Comparison of ENCODE assay signal across 1 cellular context in the genomic region with DNA sequence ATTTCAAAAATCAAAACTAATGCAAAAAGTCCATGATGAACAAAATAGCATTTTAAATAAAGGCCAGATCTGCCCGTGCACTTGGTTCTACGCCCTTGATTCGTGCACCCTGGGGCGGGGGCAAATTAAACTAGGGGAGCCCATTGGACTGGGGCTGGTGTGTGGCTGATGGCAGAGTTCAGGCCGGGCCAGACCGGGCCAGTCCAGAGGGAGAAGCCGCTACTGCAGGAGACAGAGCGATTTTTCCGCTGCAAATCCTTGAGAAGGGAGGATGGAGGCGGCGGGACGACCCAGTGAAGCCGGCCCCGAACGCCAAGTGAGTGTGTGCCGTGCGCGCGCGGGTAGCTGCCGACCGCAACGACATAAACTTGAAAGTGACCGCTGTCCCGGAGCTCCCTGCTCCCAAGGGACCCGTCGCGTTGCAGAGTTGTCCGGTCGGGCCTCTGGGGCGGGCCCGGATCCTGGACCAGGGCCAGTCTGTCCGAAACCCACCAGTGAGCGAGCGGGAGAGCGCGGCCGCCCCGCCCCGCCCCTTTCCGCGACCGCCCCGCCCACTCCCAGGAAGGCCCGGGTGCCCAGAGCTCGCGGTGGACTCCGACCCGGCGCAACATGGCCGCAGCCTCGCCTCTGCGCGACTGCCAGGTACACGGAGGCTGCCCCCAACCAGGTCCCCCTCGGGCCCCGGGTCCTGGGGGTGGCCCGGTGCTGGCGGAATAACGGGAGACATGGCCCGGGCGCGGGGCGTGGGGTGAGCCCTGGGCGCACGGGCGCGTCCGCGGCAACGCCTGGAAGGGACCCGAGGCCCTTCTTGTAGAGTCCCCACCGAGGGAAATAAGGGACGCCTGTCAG.
TF ChIP-seq lines count a peak whose summit lies in the region.

TSS of gene TTC38 (plus strand) at position 578 of the 849 bp plus-strand sequence. CDS start at position 610, 32 bp downstream.

TF ChIP-seq in HepG2, 621 proteins besides CTCF, POLR2A, EP300 and RAD21 (continued from another document and continues in another):
- TF ChIP-seq, protein P1, sequence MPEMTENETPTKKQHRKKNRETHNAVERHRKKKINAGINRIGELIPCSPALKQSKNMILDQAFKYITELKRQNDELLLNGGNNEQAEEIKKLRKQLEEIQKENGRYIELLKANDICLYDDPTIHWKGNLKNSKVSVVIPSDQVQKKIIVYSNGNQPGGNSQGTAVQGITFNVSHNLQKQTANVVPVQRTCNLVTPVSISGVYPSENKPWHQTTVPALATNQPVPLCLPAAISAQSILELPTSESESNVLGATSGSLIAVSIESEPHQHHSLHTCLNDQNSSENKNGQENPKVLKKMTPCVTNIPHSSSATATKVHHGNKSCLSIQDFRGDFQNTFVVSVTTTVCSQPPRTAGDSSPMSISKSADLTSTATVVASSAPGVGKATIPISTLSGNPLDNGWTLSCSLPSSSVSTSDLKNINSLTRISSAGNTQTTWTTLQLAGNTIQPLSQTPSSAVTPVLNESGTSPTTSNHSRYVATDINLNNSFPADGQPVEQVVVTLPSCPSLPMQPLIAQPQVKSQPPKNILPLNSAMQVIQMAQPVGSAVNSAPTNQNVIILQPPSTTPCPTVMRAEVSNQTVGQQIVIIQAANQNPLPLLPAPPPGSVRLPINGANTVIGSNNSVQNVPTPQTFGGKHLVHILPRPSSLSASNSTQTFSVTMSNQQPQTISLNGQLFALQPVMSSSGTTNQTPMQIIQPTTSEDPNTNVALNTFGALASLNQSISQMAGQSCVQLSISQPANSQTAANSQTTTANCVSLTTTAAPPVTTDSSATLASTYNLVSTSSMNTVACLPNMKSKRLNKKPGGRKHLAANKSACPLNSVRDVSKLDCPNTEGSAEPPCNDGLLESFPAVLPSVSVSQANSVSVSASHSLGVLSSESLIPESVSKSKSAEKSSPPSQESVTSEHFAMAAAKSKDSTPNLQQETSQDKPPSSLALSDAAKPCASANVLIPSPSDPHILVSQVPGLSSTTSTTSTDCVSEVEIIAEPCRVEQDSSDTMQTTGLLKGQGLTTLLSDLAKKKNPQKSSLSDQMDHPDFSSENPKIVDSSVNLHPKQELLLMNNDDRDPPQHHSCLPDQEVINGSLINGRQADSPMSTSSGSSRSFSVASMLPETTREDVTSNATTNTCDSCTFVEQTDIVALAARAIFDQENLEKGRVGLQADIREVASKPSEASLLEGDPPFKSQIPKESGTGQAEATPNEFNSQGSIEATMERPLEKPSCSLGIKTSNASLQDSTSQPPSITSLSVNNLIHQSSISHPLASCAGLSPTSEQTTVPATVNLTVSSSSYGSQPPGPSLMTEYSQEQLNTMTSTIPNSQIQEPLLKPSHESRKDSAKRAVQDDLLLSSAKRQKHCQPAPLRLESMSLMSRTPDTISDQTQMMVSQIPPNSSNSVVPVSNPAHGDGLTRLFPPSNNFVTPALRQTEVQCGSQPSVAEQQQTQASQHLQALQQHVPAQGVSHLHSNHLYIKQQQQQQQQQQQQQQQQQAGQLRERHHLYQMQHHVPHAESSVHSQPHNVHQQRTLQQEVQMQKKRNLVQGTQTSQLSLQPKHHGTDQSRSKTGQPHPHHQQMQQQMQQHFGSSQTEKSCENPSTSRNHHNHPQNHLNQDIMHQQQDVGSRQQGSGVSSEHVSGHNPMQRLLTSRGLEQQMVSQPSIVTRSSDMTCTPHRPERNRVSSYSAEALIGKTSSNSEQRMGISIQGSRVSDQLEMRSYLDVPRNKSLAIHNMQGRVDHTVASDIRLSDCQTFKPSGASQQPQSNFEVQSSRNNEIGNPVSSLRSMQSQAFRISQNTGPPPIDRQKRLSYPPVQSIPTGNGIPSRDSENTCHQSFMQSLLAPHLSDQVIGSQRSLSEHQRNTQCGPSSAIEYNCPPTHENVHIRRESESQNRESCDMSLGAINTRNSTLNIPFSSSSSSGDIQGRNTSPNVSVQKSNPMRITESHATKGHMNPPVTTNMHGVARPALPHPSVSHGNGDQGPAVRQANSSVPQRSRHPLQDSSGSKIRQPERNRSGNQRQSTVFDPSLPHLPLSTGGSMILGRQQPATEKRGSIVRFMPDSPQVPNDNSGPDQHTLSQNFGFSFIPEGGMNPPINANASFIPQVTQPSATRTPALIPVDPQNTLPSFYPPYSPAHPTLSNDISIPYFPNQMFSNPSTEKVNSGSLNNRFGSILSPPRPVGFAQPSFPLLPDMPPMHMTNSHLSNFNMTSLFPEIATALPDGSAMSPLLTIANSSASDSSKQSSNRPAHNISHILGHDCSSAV (CRISPR knock-in tag; IDR thresholded peaks at IDR 0.05; ENCODE audit: borderline replicate concordance), result no peak
- TF ChIP-seq TBL1XR1 (IDR thresholded peaks at IDR 0.05; ENCODE audit: borderline replicate concordance, low read length, partially characterized antibody) (peak; percentile 81), SAFB2 (CRISPR knock-in tag; IDR thresholded peaks at IDR 0.05; ENCODE audit: borderline replicate concordance, low read depth) (no peak), MXD4 (CRISPR knock-in tag; IDR thresholded peaks at IDR 0.05) (0 out of 2 replicates have a peak, but pooled peaks have one; percentile 20), MYC (CRISPR knock-in tag; IDR thresholded peaks at IDR 0.05; ENCODE audit: borderline replicate concordance) (peak; percentile 54; the same call in 1 of the 2 replicates), SMAD9 (CRISPR knock-in tag; IDR thresholded peaks at IDR 0.05) (no peak), KDM5A (IDR thresholded peaks at IDR 0.05; ENCODE audit: borderline replicate concordance, low read length) (peak; percentile 16; the same call in 1 of the 2 replicates), RARG (CRISPR knock-in tag; IDR thresholded peaks at IDR 0.05; ENCODE audit: low read depth) (no peak), NFE2L2 (IDR thresholded peaks at IDR 0.05; ENCODE audit: low read length) (no peak), PITX1 (CRISPR knock-in tag; IDR thresholded peaks at IDR 0.05) (peak; percentile 50; the same call in 1 of the 2 replicates), ZNF296 (CRISPR knock-in tag; conservative IDR thresholded peaks at IDR 0.05) (no peak), MEIS1 (CRISPR knock-in tag; IDR thresholded peaks at IDR 0.05; ENCODE audit: borderline replicate concordance) (peak; percentile 65; the same call in 1 of the 2 replicates), ZNF33A (CRISPR knock-in tag; IDR thresholded peaks at IDR 0.05; ENCODE audit: borderline replicate concordance) (no peak), MAF1 (CRISPR knock-in tag; IDR thresholded peaks at IDR 0.05; ENCODE audit: borderline replicate concordance) (no peak; the same call in 1 of the 2 replicates), ZNF235 (CRISPR knock-in tag; IDR thresholded peaks at IDR 0.05; ENCODE audit: borderline replicate concordance) (0 out of 2 replicates have a peak, but pooled peaks have one; percentile 35), SMARCE1 (IDR thresholded peaks at IDR 0.05; ENCODE audit: borderline replicate concordance) (no peak), ADNP (CRISPR knock-in tag; IDR thresholded peaks at IDR 0.05) (no peak), NRL (CRISPR knock-in tag; IDR thresholded peaks at IDR 0.05; ENCODE audit: borderline replicate concordance) (no peak), UBTF (CRISPR knock-in tag; IDR thresholded peaks at IDR 0.05) (peak; percentile 90), SRSF1 (optimal IDR thresholded peaks at IDR 0.05; ENCODE audit: low read depth, low read length) (no peak), PAX8 (CRISPR knock-in tag; IDR thresholded peaks at IDR 0.05; ENCODE audit: borderline replicate concordance) (no peak), ZNF33B (CRISPR knock-in tag; IDR thresholded peaks at IDR 0.05) (no peak), ZNF383 (CRISPR knock-in tag; IDR thresholded peaks at IDR 0.05; ENCODE audit: borderline replicate concordance) (no peak), GATA4 (IDR thresholded peaks at IDR 0.05; ENCODE audit: borderline replicate concordance, low read depth) (0 out of 2 replicates have a peak, but pooled peaks have one; percentile 22), BHLHE40 (IDR thresholded peaks at IDR 0.05; ENCODE audit: low read length) (no peak), ZNF724P (CRISPR knock-in tag; IDR thresholded peaks at IDR 0.05; ENCODE audit: borderline replicate concordance) (no peak), BRD4 (CRISPR knock-in tag; IDR thresholded peaks at IDR 0.05) (0 out of 2 replicates have a peak, but pooled peaks have one; percentile 16), BATF2 (CRISPR knock-in tag; IDR thresholded peaks at IDR 0.05) (no peak), THAP11 (CRISPR knock-in tag; IDR thresholded peaks at IDR 0.05) (peak; percentile 70; the same call in 1 of the 2 replicates)
- TF ChIP-seq, protein P2, sequence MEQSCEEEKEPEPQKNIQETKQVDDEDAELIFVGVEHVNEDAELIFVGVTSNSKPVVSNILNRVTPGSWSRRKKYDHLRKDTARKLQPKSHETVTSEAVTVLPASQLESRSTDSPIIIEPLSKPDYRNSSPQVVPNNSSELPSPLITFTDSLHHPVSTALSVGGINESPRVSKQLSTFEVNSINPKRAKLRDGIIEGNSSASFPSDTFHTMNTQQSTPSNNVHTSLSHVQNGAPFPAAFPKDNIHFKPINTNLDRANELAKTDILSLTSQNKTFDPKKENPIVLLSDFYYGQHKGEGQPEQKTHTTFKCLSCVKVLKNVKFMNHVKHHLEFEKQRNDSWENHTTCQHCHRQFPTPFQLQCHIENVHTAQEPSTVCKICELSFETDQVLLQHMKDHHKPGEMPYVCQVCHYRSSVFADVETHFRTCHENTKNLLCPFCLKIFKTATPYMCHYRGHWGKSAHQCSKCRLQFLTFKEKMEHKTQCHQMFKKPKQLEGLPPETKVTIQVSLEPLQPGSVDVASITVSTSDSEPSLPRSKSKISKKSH (CRISPR knock-in tag; IDR thresholded peaks at IDR 0.05; ENCODE audit: borderline replicate concordance), result no peak
- TF ChIP-seq, protein P3, sequence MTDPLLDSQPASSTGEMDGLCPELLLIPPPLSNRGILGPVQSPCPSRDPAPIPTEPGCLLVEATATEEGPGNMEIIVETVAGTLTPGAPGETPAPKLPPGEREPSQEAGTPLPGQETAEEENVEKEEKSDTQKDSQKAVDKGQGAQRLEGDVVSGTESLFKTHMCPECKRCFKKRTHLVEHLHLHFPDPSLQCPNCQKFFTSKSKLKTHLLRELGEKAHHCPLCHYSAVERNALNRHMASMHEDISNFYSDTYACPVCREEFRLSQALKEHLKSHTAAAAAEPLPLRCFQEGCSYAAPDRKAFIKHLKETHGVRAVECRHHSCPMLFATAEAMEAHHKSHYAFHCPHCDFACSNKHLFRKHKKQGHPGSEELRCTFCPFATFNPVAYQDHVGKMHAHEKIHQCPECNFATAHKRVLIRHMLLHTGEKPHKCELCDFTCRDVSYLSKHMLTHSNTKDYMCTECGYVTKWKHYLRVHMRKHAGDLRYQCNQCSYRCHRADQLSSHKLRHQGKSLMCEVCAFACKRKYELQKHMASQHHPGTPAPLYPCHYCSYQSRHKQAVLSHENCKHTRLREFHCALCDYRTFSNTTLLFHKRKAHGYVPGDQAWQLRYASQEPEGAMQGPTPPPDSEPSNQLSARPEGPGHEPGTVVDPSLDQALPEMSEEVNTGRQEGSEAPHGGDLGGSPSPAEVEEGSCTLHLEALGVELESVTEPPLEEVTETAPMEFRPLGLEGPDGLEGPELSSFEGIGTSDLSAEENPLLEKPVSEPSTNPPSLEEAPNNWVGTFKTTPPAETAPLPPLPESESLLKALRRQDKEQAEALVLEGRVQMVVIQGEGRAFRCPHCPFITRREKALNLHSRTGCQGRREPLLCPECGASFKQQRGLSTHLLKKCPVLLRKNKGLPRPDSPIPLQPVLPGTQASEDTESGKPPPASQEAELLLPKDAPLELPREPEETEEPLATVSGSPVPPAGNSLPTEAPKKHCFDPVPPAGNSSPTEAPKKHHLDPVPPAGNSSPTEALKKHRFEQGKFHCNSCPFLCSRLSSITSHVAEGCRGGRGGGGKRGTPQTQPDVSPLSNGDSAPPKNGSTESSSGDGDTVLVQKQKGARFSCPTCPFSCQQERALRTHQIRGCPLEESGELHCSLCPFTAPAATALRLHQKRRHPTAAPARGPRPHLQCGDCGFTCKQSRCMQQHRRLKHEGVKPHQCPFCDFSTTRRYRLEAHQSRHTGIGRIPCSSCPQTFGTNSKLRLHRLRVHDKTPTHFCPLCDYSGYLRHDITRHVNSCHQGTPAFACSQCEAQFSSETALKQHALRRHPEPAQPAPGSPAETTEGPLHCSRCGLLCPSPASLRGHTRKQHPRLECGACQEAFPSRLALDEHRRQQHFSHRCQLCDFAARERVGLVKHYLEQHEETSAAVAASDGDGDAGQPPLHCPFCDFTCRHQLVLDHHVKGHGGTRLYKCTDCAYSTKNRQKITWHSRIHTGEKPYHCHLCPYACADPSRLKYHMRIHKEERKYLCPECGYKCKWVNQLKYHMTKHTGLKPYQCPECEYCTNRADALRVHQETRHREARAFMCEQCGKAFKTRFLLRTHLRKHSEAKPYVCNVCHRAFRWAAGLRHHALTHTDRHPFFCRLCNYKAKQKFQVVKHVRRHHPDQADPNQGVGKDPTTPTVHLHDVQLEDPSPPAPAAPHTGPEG (CRISPR knock-in tag; IDR thresholded peaks at IDR 0.05), result peak; percentile 92
- TF ChIP-seq, protein P4, sequence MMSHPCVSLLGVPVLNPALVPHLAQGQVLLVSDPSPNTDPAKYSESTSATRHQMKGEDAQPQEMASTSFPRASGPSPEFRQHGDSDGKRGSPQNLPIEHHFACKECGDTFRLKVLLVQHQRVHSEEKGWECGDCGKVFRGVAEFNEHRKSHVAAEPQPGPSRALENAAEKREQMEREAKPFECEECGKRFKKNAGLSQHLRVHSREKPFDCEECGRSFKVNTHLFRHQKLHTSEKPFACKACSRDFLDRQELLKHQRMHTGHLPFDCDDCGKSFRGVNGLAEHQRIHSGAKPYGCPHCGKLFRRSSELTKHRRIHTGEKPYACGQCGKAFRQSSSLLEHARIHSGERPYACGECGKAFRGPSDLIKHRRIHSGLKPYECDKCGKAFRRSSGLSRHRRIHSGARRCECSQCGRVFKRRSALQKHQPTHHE (CRISPR knock-in tag; IDR thresholded peaks at IDR 0.05; ENCODE audit: borderline replicate concordance), result peak; percentile 41; the same call in 1 of the 2 replicates
